In genomic region chr12:124100572-124101178, GRCh38 we compare ENCODE assay signal across 16 cellular contexts.
"Had no signal": no experiment of that assay in that cellular context is flagged by ENCODE, and none has a peak within 500 bp of the region (broad histone marks: within the 10 kb centered on the region; RNA-seq: fewer than 3 reads in every experiment).

No MANE protein-coding gene starts in this region.

- H3K4me1 Mint-ChIP-seq: stimulated activated naive B cell treated with anti-CD40 and anti-IgM and Interleukin-4, amounts not matched to agents 10 μg/mL and 1 μg/mL and 100 μg/mL, for 72 hours; stimulated activated naive CD8-positive, alpha-beta T cell treated with anti-CD3 and anti-CD28 coated beads, Interleukin-15, amount 100 ng/mL, for 72 hours had no signal

- H3K9me3 Mint-ChIP-seq: stimulated activated naive CD8-positive, alpha-beta T cell treated with anti-CD3 and anti-CD28 coated beads, Interleukin-15, amount 100 ng/mL, for 72 hours had no signal

- H3K27me3 Mint-ChIP-seq: stimulated activated naive CD8-positive, alpha-beta T cell treated with anti-CD3 and anti-CD28 coated beads, Interleukin-15, amount 100 ng/mL, for 72 hours had no signal

- DNase-seq: cortex of kidney; dorsolateral prefrontal cortex; effector CD8-positive, alpha-beta T cell; gastrocnemius medialis; left colon; left ventricle myocardium superior; mammary epithelial cell; mucosa of descending colon; naive thymus-derived CD8-positive, alpha-beta T cell; sigmoid colon; stimulated activated CD4-positive, alpha-beta T cell treated with anti-CD3 and anti-CD28 coated beads, Interleukin-2, amount 100 ng/mL, for 24 hours; stimulated activated CD4-positive, alpha-beta T cell treated with anti-CD3 and anti-CD28 coated beads, Interleukin-4, amount 100 ng/mL, for 4 hours; stimulated activated naive B cell treated with anti-CD40 and anti-IgM and Interleukin-4, amounts not matched to agents 10 μg/mL and 1 μg/mL and 100 μg/mL, for 72 hours; stimulated activated naive CD8-positive, alpha-beta T cell treated with anti-CD3 and anti-CD28 coated beads, Interleukin-15, amount 100 ng/mL, for 72 hours; testis; upper lobe of right lung had no signal

- ATAC-seq: gastrocnemius medialis; left colon; left ventricle myocardium superior; mucosa of descending colon; naive thymus-derived CD8-positive, alpha-beta T cell; stimulated activated naive B cell treated with anti-CD40 and anti-IgM and Interleukin-4, amounts not matched to agents 10 μg/mL and 1 μg/mL and 100 μg/mL, for 72 hours; stimulated activated naive CD8-positive, alpha-beta T cell treated with anti-CD3 and anti-CD28 coated beads, Interleukin-15, amount 100 ng/mL, for 72 hours; upper lobe of right lung had no signal

- H3K4me3 Mint-ChIP-seq: stimulated activated naive B cell treated with anti-CD40 and anti-IgM and Interleukin-4, amounts not matched to agents 10 μg/mL and 1 μg/mL and 100 μg/mL, for 72 hours; stimulated activated naive CD8-positive, alpha-beta T cell treated with anti-CD3 and anti-CD28 coated beads, Interleukin-15, amount 100 ng/mL, for 72 hours had no signal

- H3K27ac Mint-ChIP-seq: naive thymus-derived CD8-positive, alpha-beta T cell; stimulated activated naive B cell treated with anti-CD40 and anti-IgM and Interleukin-4, amounts not matched to agents 10 μg/mL and 1 μg/mL and 100 μg/mL, for 72 hours had no signal

- H3K36me3 Mint-ChIP-seq: naive thymus-derived CD8-positive, alpha-beta T cell; stimulated activated naive B cell treated with anti-CD40 and anti-IgM and Interleukin-4, amounts not matched to agents 10 μg/mL and 1 μg/mL and 100 μg/mL, for 72 hours had no signal
